8 cellular contexts compared by ENCODE assay signal in the genomic region with DNA sequence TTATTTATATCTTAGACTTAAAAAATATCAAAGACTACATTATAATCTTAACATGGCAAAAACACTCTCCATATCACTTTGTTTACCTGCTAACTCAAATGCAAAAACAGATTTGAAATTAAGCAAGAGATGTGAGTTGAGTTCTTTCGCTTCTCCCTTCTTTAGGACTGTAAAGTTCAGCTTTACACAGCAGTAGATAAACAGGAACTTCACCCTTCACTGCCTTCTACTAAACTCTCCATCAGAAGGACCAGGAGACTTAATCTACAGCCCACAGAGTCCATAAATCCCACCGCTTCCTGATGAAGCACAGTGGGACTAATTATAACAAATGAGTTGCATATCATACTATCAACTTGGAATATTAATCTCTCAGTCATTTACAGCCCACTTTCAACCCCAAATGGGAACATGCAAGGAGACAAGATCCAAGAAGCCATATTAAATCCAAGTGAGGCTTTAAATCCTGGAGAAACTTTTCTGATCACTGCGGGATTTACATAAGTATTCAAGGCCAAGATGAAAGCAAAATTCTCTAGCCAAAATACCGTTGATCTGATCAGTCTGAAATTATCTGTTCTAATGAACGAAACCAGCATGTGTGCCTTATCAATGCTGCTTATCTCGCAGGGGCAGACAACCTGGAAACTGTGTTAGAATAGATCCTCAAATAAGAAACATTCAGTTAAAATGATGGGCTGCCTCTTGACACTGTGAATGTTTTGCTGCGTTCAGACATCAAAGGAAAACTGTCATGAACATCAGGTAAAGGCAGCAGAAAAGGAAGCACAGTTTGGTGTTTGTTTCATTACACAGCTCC. TPM values are rescaled to one million over a fixed set of nuclear protein-coding genes. Genes with fewer than 3 reads are reported as not detected.
DNase-seq lines count a peak whose midpoint lies in the region; ATAC-seq and TF ChIP-seq lines count a peak whose summit lies in the region.

No MANE protein-coding gene starts in this region.

- no peak overlapping the region; the same call in 1 of the 2 replicates for H3K9ac ChIP-seq in KMS-11

- H3K27ac ChIP-seq in KMS-11 (no peak overlapping the region), left lung (peak overlapping the region; percentile 28 to 33), thymus (ENCODE audit: low read depth) (peak overlapping the region; percentile 68)

- no peaks in the 10 kb centered on the region for H3K27me3 ChIP-seq in KMS-11 (ENCODE audit: insufficient read depth, low read depth)
- no peaks in the 10 kb centered on the region for H3K27me3 ChIP-seq in left lung
- H3K27me3 ChIP-seq in thymus (ENCODE audit: control insufficient read depth, insufficient read depth) = no peaks in the 10 kb centered on the region

- DNase-seq in GM10248 (ENCODE audit: extremely low spot score) (peak; percentile 42), astrocyte of the cerebellum (ENCODE audit: low read depth) (no peak), left lung (no peak), NCI-H526 treated with DMSO at 0.1 percent for 48 hours (lab: John Stamatoyannopoulos, UW) (no peak), midbrain (lab: John Stamatoyannopoulos, UW) (no peak)

- ATAC-seq in left lung = no peak
- no peak for ATAC-seq in HG02870 (IDR thresholded peaks at IDR 0.05; ENCODE audit: unreplicated experiment)

- H3K79me2 ChIP-seq in KMS-11 (ENCODE audit: insufficient read depth, low read depth) = peaks cover 22% of the 10 kb centered on the region; the same call in 1 of the 2 replicates

- intact Hi-C loops in left lung (cut with DNase I) = no loop called here

- H3K9me3 ChIP-seq in left lung = no peaks in the 10 kb centered on the region
- H3K9me3 ChIP-seq in thymus (ENCODE audit: control insufficient read depth) = no peaks in the 10 kb centered on the region

- in situ Hi-C loops in astrocyte of the cerebellum (cut with HindIII; ENCODE audit: low sequenced_read_pairs) = no loop called here

- no peaks in the 10 kb centered on the region for H4K20me1 ChIP-seq in KMS-11 (ENCODE audit: insufficient read depth)

- TF ChIP-seq CTCF in GM10248 (IDR thresholded peaks at IDR 0.05; ENCODE audit: control extremely low read depth, extremely low read depth, low read depth, missing control alignments) (no peak), KMS-11 (conservative IDR thresholded peaks at IDR 0.05; ENCODE audit: low read depth, low read length) (no peak), astrocyte of the cerebellum (IDR thresholded peaks at IDR 0.05; ENCODE audit: low read depth, low read length, missing control alignments) (no peak), left lung (IDR thresholded peaks at IDR 0.05) (no peak)

- H3K4me3 ChIP-seq in KMS-11 (IDR thresholded peaks at IDR 0.05; ENCODE audit: insufficient read depth, low read depth, low read length) (no peak overlapping the region), astrocyte of the cerebellum (ENCODE audit: low read depth, low read length) (peak overlapping the region; percentile 49), left lung (peak overlapping the region; percentile 75 to 82), thymus (ENCODE audit: low read length) (peak overlapping the region; percentile 73)

- peak overlapping the region; percentile 63 for H3K4me2 ChIP-seq in KMS-11

- 31% methylated on average over 7 of the region's 7 CpGs for WGBS in thymus

- CTCF ChIA-PET in GM10248 (lab: Yijun Ruan, JAX) = interaction anchor here (0.9 kb wide), 1 partner anchor 15 kb away, joined by 3 read pairs; no protein-coding TSS in a partner anchor

- H2AFZ ChIP-seq in KMS-11 (ENCODE audit: low read depth) = no peak overlapping the region

- H3K36me3 ChIP-seq in KMS-11 (ENCODE audit: insufficient read depth) = no peaks in the 10 kb centered on the region
- no peaks in the 10 kb centered on the region for H3K36me3 ChIP-seq in left lung
- peaks cover 3% of the 10 kb centered on the region for H3K36me3 ChIP-seq in thymus (ENCODE audit: control insufficient read depth, insufficient read depth)

- H3K4me1 ChIP-seq in KMS-11 (ENCODE audit: low read depth, poor library complexity, severe bottlenecking) (peaks cover 26% of the 10 kb centered on the region), left lung (peaks cover 0 to 23% of the 10 kb centered on the region in 2 donors), thymus (ENCODE audit: control insufficient read depth, insufficient read depth, low read length) (peaks cover 12% of the 10 kb centered on the region)

- POLR2A ChIA-PET in GM10248 (lab: Yijun Ruan, JAX) = no interaction called here

RNA-seq across cellular contexts. Expression of gene AMFR, which starts 1.6 kb away (rescaled TPM):
- 10 to 100 TPM; 69.3 to 73.1 TPM for total RNA-seq in left lung
- 52.4 TPM for polyA plus RNA-seq in thymus

RNA-seq across cellular contexts. Expression of gene NUDT21, which starts 27.3 kb away (rescaled TPM):
- total RNA-seq in left lung = 10 to 100 TPM; 80.8 to 89.4 TPM
- polyA plus RNA-seq in thymus = 40.3 TPM

RNA-seq across cellular contexts. Expression of gene OGFOD1, which starts 27.6 kb away (rescaled TPM):
- total RNA-seq in left lung = 10 to 100 TPM; 31.7 to 35.1 TPM
- polyA plus RNA-seq in thymus = 18.8 TPM
